Comparison of ENCODE assay signal across 1 cellular context in genomic region chr4:101856149-101856548, GRCh38.
TF ChIP-seq lines count a peak whose summit lies in the region.

No MANE protein-coding gene starts in this region.

TF ChIP-seq in GM23338, 12 proteins besides CTCF, POLR2A, EP300 and RAD21 (continued from another document):
- TF ChIP-seq, protein P1, sequence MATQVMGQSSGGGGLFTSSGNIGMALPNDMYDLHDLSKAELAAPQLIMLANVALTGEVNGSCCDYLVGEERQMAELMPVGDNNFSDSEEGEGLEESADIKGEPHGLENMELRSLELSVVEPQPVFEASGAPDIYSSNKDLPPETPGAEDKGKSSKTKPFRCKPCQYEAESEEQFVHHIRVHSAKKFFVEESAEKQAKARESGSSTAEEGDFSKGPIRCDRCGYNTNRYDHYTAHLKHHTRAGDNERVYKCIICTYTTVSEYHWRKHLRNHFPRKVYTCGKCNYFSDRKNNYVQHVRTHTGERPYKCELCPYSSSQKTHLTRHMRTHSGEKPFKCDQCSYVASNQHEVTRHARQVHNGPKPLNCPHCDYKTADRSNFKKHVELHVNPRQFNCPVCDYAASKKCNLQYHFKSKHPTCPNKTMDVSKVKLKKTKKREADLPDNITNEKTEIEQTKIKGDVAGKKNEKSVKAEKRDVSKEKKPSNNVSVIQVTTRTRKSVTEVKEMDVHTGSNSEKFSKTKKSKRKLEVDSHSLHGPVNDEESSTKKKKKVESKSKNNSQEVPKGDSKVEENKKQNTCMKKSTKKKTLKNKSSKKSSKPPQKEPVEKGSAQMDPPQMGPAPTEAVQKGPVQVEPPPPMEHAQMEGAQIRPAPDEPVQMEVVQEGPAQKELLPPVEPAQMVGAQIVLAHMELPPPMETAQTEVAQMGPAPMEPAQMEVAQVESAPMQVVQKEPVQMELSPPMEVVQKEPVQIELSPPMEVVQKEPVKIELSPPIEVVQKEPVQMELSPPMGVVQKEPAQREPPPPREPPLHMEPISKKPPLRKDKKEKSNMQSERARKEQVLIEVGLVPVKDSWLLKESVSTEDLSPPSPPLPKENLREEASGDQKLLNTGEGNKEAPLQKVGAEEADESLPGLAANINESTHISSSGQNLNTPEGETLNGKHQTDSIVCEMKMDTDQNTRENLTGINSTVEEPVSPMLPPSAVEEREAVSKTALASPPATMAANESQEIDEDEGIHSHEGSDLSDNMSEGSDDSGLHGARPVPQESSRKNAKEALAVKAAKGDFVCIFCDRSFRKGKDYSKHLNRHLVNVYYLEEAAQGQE (IDR thresholded peaks at IDR 0.05; ENCODE audit: unreplicated experiment): no peak
- TF ChIP-seq CREB1 (CRISPR knock-in tag; IDR thresholded peaks at IDR 0.05; ENCODE audit: low read depth): no peak
- no peak for TF ChIP-seq STAT1 (IDR thresholded peaks at IDR 0.05; ENCODE audit: unreplicated experiment)
- no peak for TF ChIP-seq NANOG (IDR thresholded peaks at IDR 0.05; ENCODE audit: borderline replicate concordance)
- no peak for TF ChIP-seq POLR2AphosphoS5 (IDR thresholded peaks at IDR 0.05; ENCODE audit: low read depth)
- no peak for TF ChIP-seq JUNB (IDR thresholded peaks at IDR 0.05; ENCODE audit: unreplicated experiment)
- no peak for TF ChIP-seq ETS1 (IDR thresholded peaks at IDR 0.05)
- TF ChIP-seq EZH2 (IDR thresholded peaks at IDR 0.05; ENCODE audit: low read depth, unreplicated experiment): no peak
- no peak for TF ChIP-seq ZNF114 (CRISPR knock-in tag; IDR thresholded peaks at IDR 0.05)
